Comparison of ENCODE assay signal across 8 cellular contexts in genomic region chr14:54902521-54903420, GRCh38. TPM values are rescaled to one million over a fixed set of nuclear protein-coding genes. Genes with fewer than 3 reads are reported as not detected.
DNase-seq lines count a peak whose midpoint lies in the region; ATAC-seq and TF ChIP-seq lines count a peak whose summit lies in the region.

Gene GCH1, minus strand, starts transcription at chr14:54902826. Its CDS starts 163 bp downstream, at chr14:54902663.

- DNase-seq in AG09309 (ENCODE audit: low read depth) (no peak), NCI-H2227 (lab: John Stamatoyannopoulos, UW; ENCODE audit: unreplicated experiment) (peak; percentile 85), lung (ENCODE audit: low spot score) (peak; percentile 72)
- DNase-seq in activated CD4-positive, alpha-beta T cell treated with anti-CD3 and anti-CD28 coated beads for 4 hours, result peak; percentile 69 to 78
- peak; percentile 64 for DNase-seq in stimulated activated CD8-positive, alpha-beta memory T cell treated with anti-CD3 and anti-CD28 coated beads, Interleukin-12 subunit alpha, Interleukin-12 subunit beta, amount 100 ng/mL, for 1 hour (ENCODE audit: low read depth)

- no peaks in the 10 kb centered on the region for H3K9me3 ChIP-seq in lung (ENCODE audit: control insufficient read depth in 2 of 2, insufficient read depth in 1 of 2, low read length in 1 of 2)

- H3K4me3 ChIP-seq in AG09309 (ENCODE audit: control insufficient read depth, low read depth, low read length) (peak within 1 kb of the TSS; percentile 82), lung (peak within 1 kb of the TSS; percentile 90)

- WGBS in lung, 2 donors, result 0 to 1% methylated on average over 68 to 83 of the region's 83 CpGs

- H3K27me3 ChIP-seq in lung (ENCODE audit: control insufficient read depth, insufficient read depth), result no peaks in the 10 kb centered on the region

- peak within 1 kb of the TSS; percentile 36 to 89 for H3K27ac ChIP-seq in lung (ENCODE audit: low read depth in 1 of 2, low read length in 1 of 2)

- H3K9me3 Mint-ChIP-seq in dendritic cell treated with granulocyte-macrophage colony-stimulating factor and Interleukin-4, amounts not matched to agents 40 ng/mL and 50 ng/mL, for 4 days, result no peaks in the 10 kb centered on the region

- peak; percentile 32 for TF ChIP-seq CTCF in AG09309 (IDR thresholded peaks at IDR 0.05; ENCODE audit: control insufficient read depth, insufficient read depth, low read depth, low read length, missing control alignments)
- peak; percentile 13 for TF ChIP-seq CTCF in lung (IDR thresholded peaks at IDR 0.05; ENCODE audit: control extremely low read depth, extremely low read depth)

- H3K4me3 Mint-ChIP-seq in dendritic cell treated with granulocyte-macrophage colony-stimulating factor and Interleukin-4, amounts not matched to agents 40 ng/mL and 50 ng/mL, for 4 days, result peak within 1 kb of the TSS; percentile 82

- no peaks in the 10 kb centered on the region for H3K36me3 ChIP-seq in lung (ENCODE audit: control insufficient read depth in 2 of 2, insufficient read depth in 2 of 2, low read length in 2 of 2)

- peak within 1 kb of the TSS; percentile 81 for H3K27ac Mint-ChIP-seq in dendritic cell treated with granulocyte-macrophage colony-stimulating factor and Interleukin-4, amounts not matched to agents 40 ng/mL and 50 ng/mL, for 4 days

- ATAC-seq in GM18873 (IDR thresholded peaks at IDR 0.05; ENCODE audit: low FRiP score, unreplicated experiment) (peak; percentile 66), HG03135 (IDR thresholded peaks at IDR 0.05; ENCODE audit: unreplicated experiment) (peak; percentile 74), lung (ENCODE audit: insufficient read depth, low FRiP score) (peak; percentile 94)

- peaks cover 21% of the 10 kb centered on the region for H3K4me1 Mint-ChIP-seq in dendritic cell treated with granulocyte-macrophage colony-stimulating factor and Interleukin-4, amounts not matched to agents 40 ng/mL and 50 ng/mL, for 4 days (ENCODE audit: low read depth)

- H3K36me3 Mint-ChIP-seq in dendritic cell treated with granulocyte-macrophage colony-stimulating factor and Interleukin-4, amounts not matched to agents 40 ng/mL and 50 ng/mL, for 4 days (ENCODE audit: low read depth), result peaks cover 5% of the 10 kb centered on the region

- intact Hi-C loops in dendritic cell treated with granulocyte-macrophage colony-stimulating factor and Interleukin-4, amounts not matched to agents 40 ng/mL and 50 ng/mL, for 4 days (cut with micrococcal nuclease), result no loop called here

- H3K27me3 Mint-ChIP-seq in dendritic cell treated with granulocyte-macrophage colony-stimulating factor and Interleukin-4, amounts not matched to agents 40 ng/mL and 50 ng/mL, for 4 days, result no peaks in the 10 kb centered on the region

- H3K4me1 ChIP-seq in lung (ENCODE audit: control insufficient read depth in 2 of 2, insufficient read depth in 2 of 2, low read length in 2 of 2), result peaks cover 0 to 2% of the 10 kb centered on the region in 2 donors

RNA-seq across cellular contexts. Expression of gene GCH1, which starts in this region (rescaled TPM):
- total RNA-seq in lung, result 10 to 100 TPM in 1 of 2 donors, 1 to 10 TPM in 1; 7.2 to 19.2 TPM
- polyA plus RNA-seq in lung, result 10 to 100 TPM; 10.3 to 44.9 TPM
